In the genomic region with DNA sequence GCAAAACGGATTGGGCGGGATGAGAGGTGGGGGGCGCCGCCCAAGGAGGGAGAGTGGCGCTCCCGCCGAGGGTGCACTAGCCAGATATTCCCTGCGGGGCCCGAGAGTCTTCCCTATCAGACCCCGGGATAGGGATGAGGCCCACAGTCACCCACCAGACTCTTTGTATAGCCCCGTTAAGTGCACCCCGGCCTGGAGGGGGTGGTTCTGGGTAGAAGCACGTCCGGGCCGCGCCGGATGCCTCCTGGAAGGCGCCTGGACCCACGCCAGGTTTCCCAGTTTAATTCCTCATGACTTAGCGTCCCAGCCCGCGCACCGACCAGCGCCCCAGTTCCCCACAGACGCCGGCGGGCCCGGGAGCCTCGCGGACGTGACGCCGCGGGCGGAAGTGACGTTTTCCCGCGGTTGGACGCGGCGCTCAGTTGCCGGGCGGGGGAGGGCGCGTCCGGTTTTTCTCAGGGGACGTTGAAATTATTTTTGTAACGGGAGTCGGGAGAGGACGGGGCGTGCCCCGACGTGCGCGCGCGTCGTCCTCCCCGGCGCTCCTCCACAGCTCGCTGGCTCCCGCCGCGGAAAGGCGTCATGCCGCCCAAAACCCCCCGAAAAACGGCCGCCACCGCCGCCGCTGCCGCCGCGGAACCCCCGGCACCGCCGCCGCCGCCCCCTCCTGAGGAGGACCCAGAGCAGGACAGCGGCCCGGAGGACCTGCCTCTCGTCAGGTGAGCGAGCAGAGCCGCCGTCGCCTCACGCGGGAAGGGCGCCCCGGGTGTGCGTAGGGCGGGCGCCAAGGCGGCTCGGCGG, we compare ENCODE assay signal across 8 cellular contexts. TPM values are rescaled to one million over a fixed set of nuclear protein-coding genes. Genes with fewer than 3 reads are reported as not detected.
DNase-seq lines count a peak whose midpoint lies in the region; ATAC-seq and TF ChIP-seq lines count a peak whose summit lies in the region.

A gene (plus strand): TSS at position 421 of the 801 bp plus-strand sequence. CDS start 162 bp downstream, at position 583.

- in situ Hi-C loops in mammary epithelial cell (cut with MboI; ENCODE audit: low sequenced_read_pairs in 2 of 2), result loop anchor here (25.0 kb wide), 1 partner anchor 459 kb away; no protein-coding TSS in a partner anchor

- BruUV-seq in A673 (replicated peaks; lab: Mats Ljungman, UMichigan) (TSS peak; percentile 87), mammary epithelial cell (replicated peaks; lab: Mats Ljungman, UMichigan) (TSS peak; percentile 89)

- DNase-seq in A673 (ENCODE audit: low spot score), result peak; percentile 96
- DNase-seq in NCI-H2196 treated with DMSO at 0.1 percent for 48 hours (lab: John Stamatoyannopoulos, UW; ENCODE audit: unreplicated experiment), result peak; percentile 48
- DNase-seq in mammary epithelial cell, result peak; percentile 94

- H3K4me2 ChIP-seq in mammary epithelial cell (ENCODE audit: insufficient read depth, low read depth, low read length), result peak within 1 kb of the TSS; percentile 93

- H3K4me3 ChIP-seq in A673 (ENCODE audit: low read depth, low read length, poor library complexity, severe bottlenecking) (peak within 1 kb of the TSS; percentile 88), WI38 (ENCODE audit: low read depth, low read length) (peak within 1 kb of the TSS; percentile 58), mammary epithelial cell (replicated peaks in 1 of 3; ENCODE audit: insufficient read depth in 1 of 3, low read depth in 2 of 3, low read length in 3 of 3) (peak within 1 kb of the TSS; percentile 65 to 99 (median 86)), iPS-20b (ENCODE audit: low read length) (peak within 1 kb of the TSS; percentile 91), skin epidermis (peak within 1 kb of the TSS; percentile 75 to 97 (median 94))

- H3K9ac ChIP-seq in mammary epithelial cell (ENCODE audit: insufficient read depth, low read length) (peak within 1 kb of the TSS; percentile 98), iPS-20b (ENCODE audit: low read depth, low read length) (peak within 1 kb of the TSS; percentile 98)

- dilution Hi-C loops in mammary epithelial cell (cut with HindIII; ENCODE audit: low sequenced_read_pairs), result no loop called here

- intact Hi-C loops in A673 (cut with micrococcal nuclease; ENCODE audit: unreplicated experiment) (loop anchor here (10.0 kb wide), 1 partner anchor 149 kb away; no protein-coding TSS in a partner anchor), mammary epithelial cell (cut with micrococcal nuclease) (loop anchor here (1.0 to 2.0 kb wide), 4 partner anchors 31 to 265 kb away; a partner anchor contains a TSS)

- peaks cover under 1% of the 10 kb centered on the region for H3K36me3 ChIP-seq in A673 (ENCODE audit: insufficient read depth, low read length, poor library complexity, severe bottlenecking)
- peaks cover 5% of the 10 kb centered on the region for H3K36me3 ChIP-seq in mammary epithelial cell (ENCODE audit: insufficient read depth, low read length)
- H3K36me3 ChIP-seq in iPS-20b (ENCODE audit: insufficient read depth, low read depth, low read length), result no peaks in the 10 kb centered on the region

- H4K20me1 ChIP-seq in mammary epithelial cell (ENCODE audit: insufficient read depth, low read length), result no peaks in the 10 kb centered on the region

- H3K79me2 ChIP-seq in mammary epithelial cell (ENCODE audit: insufficient read depth, low read length), result peaks cover 44% of the 10 kb centered on the region

- ATAC-seq in GM18867 (IDR thresholded peaks at IDR 0.05; ENCODE audit: unreplicated experiment) (peak; percentile 80), HG03097 (IDR thresholded peaks at IDR 0.05; ENCODE audit: low FRiP score, unreplicated experiment) (peak; percentile 66)

- POLR2A ChIA-PET in A673 (lab: Charles Lee; ENCODE audit: low non-redundant PET), result no interaction called here

- CTCF ChIA-PET in A673 (lab: Charles Lee), result no interaction called here
- CTCF ChIA-PET in mammary epithelial cell (lab: Charles Lee; ENCODE audit: low non-redundant PET), result no interaction called here

- TF ChIP-seq CTCF in A673 (conservative IDR thresholded peaks at IDR 0.05; ENCODE audit: low read depth, low read length), result no peak
- no peak for TF ChIP-seq CTCF in WI38 (IDR thresholded peaks at IDR 0.05; ENCODE audit: low read depth, low read length)
- peak in 1 of 2 donors; percentile 1 for TF ChIP-seq CTCF in mammary epithelial cell (conservative IDR thresholded peaks at IDR 0.05 in 1 of 2, IDR thresholded peaks at IDR 0.05 in 1 of 2; ENCODE audit: extremely low read depth in 1 of 2, insufficient read depth in 1 of 2, low read depth in 1 of 2, low read length in 2 of 2)

- H3K9me3 ChIP-seq in A673 (ENCODE audit: low read depth, low read length, poor library complexity, severe bottlenecking) (no peaks in the 10 kb centered on the region), mammary epithelial cell (replicated peaks; ENCODE audit: insufficient read depth, low read length) (no peaks in the 10 kb centered on the region), iPS-20b (ENCODE audit: insufficient read depth, low read depth, low read length) (no peaks in the 10 kb centered on the region)

- H3K4me1 ChIP-seq in A673 (ENCODE audit: insufficient read depth, low read length, poor library complexity, severe bottlenecking) (peaks cover 9% of the 10 kb centered on the region), mammary epithelial cell (ENCODE audit: insufficient read depth, low read length) (peaks cover 18% of the 10 kb centered on the region), iPS-20b (ENCODE audit: insufficient read depth, low read length) (no peaks in the 10 kb centered on the region; the same call in 1 of the 2 replicates)

- H3K27me3 ChIP-seq in A673 (replicated peaks; ENCODE audit: insufficient read depth, low read depth, low read length, poor library complexity), result no peaks in the 10 kb centered on the region
- H3K27me3 ChIP-seq in mammary epithelial cell (ENCODE audit: insufficient read depth, low read length), result no peaks in the 10 kb centered on the region
- no peaks in the 10 kb centered on the region for H3K27me3 ChIP-seq in iPS-20b (ENCODE audit: insufficient read depth, low read length)

- H3K27ac ChIP-seq in A673 (ENCODE audit: low read depth, low read length, poor library complexity, severe bottlenecking) (peak within 1 kb of the TSS; percentile 96), mammary epithelial cell (ENCODE audit: insufficient read depth, low read depth, low read length) (peak within 1 kb of the TSS; percentile 97), iPS-20b (ENCODE audit: low read length) (peak within 1 kb of the TSS; percentile 96), skin epidermis (peak within 1 kb of the TSS; percentile 93 to 100 (median 98))

- 7% methylated on average over 21 of the region's 97 CpGs for WGBS in mammary epithelial cell (ENCODE audit: low coverage, missing lambda C conversion rate)

- peak within 1 kb of the TSS; percentile 100 for H2AFZ ChIP-seq in mammary epithelial cell (ENCODE audit: low read depth, low read length)

RNA-seq across cellular contexts. Expression of the gene that starts here (rescaled TPM):
- total RNA-seq in A673 (2021) (52.9 and 57.1 TPM in 2 replicates), mammary epithelial cell (10 to 100 TPM; 34.7 to 48.6 TPM)
- polyA plus RNA-seq in mammary epithelial cell, result 25.0 TPM
- polyA minus RNA-seq in mammary epithelial cell, result 34.4 TPM

Comparison
In these comparisons a context has a peak if more than half of its experiments do, and no peak if none do; other contexts are left out.
1. Peak in every context shown above with its lines: DNase-seq, ATAC-seq, H3K4me3 ChIP-seq and H3K27ac ChIP-seq.